ENCODE assay signal across 9 cellular contexts in genomic region chr16:85310868-85311585, GRCh38.
DNase-seq lines count a peak whose midpoint lies in the region; ATAC-seq, FAIRE-seq and TF ChIP-seq lines count a peak whose summit lies in the region.
"Had no signal": no experiment of that assay in that cellular context is flagged by ENCODE, and none has a peak within 500 bp of the region (broad histone marks: within the 10 kb centered on the region; RNA-seq: fewer than 3 reads in every experiment).

No MANE protein-coding gene starts in this region.

- H3K36me3 ChIP-seq in H1 (ENCODE audit: control insufficient read depth in 2 of 4, insufficient read depth in 4 of 4, low read length in 3 of 4) = no peaks in the 10 kb centered on the region
- H3K36me3 ChIP-seq in suprapubic skin = no peaks in the 10 kb centered on the region

- peaks cover 3% of the 10 kb centered on the region for H3K79me1 ChIP-seq in H1 (ENCODE audit: low read depth, low read length)

- H3K9ac ChIP-seq in H1 (replicated peaks in 1 of 4; ENCODE audit: extremely low read depth in 1 of 4, low read depth in 3 of 4, low read length in 3 of 4) = no peak overlapping the region

- H3K27me3 ChIP-seq in H1 (replicated peaks in 1 of 4; ENCODE audit: control insufficient read depth in 3 of 4, extremely low read depth in 1 of 4, insufficient read depth in 3 of 4, low read length in 3 of 4) (0 out of 7 replicates have a peak, but pooled peaks cover 0 to 4% (median 0%) of the 10 kb centered on the region in 4 experiments), suprapubic skin (no peaks in the 10 kb centered on the region)

- H3K14ac ChIP-seq in H1 (ENCODE audit: insufficient read length) = no peak overlapping the region

- H4K20me1 ChIP-seq in H1 (replicated peaks in 1 of 2; ENCODE audit: control insufficient read depth in 1 of 2, insufficient read depth in 2 of 2, low read length in 2 of 2) = peaks cover 0 to 1% of the 10 kb centered on the region in 2 experiments

- TF ChIP-seq POLR2A in H1 (IDR thresholded peaks at IDR 0.05; ENCODE audit: control extremely low read depth in 1 of 2, low read depth in 2 of 2, low read length in 2 of 2) (no peak), suprapubic skin (IDR thresholded peaks at IDR 0.05) (no peak)

- CTCF ChIA-PET in activated CD8-positive, alpha-beta T cell treated with anti-CD3 and anti-CD28 coated beads, Interleukin-2, amount 10 ng/mL, durations not matched to agents 7 days and 5 days (lab: Charles Lee) = interaction anchor here (4.8 kb wide), 1 partner anchor 13 kb away, joined by 31 read pairs; no protein-coding TSS in a partner anchor
- CTCF ChIA-PET in H1 (lab: Charles Lee; ENCODE audit: partially characterized antibody) = interaction anchor here (0.9 to 10.6 kb wide), 6 partner anchors 10 to 196 kb away, joined by 3 to 69 read pairs (median 4); no protein-coding TSS in a partner anchor

- TF ChIP-seq CTCF in H1 (IDR thresholded peaks at IDR 0.05; ENCODE audit: control extremely low read depth in 1 of 3, insufficient read depth in 1 of 3, low read depth in 1 of 3, low read length in 3 of 3) (no peak), suprapubic skin (IDR thresholded peaks at IDR 0.05) (no peak)

- FAIRE-seq in H1 (lab: Jason Lieb, UNC) = no peak

- intact Hi-C loops in posterior vena cava (cut with DNase I) = no loop called here

- no peaks in the 10 kb centered on the region for H3K36me3 Mint-ChIP-seq in activated CD8-positive, alpha-beta T cell treated with anti-CD3 and anti-CD28 coated beads, Interleukin-2, amount 10 ng/mL, durations not matched to agents 7 days and 5 days (ENCODE audit: low read depth)

- H4K5ac ChIP-seq in H1 (ENCODE audit: insufficient read length, low read depth, low read length) = no peak overlapping the region

- H4K91ac ChIP-seq in H1 (replicated peaks; ENCODE audit: insufficient read length, low read length) = peak overlapping the region; percentile 97

- H3K79me2 ChIP-seq in H1 (ENCODE audit: control insufficient read depth in 1 of 2, insufficient read depth in 2 of 2, low read length in 2 of 2) = no peaks in the 10 kb centered on the region

- no peaks in the 10 kb centered on the region for H3K9me3 Mint-ChIP-seq in activated CD8-positive, alpha-beta T cell treated with anti-CD3 and anti-CD28 coated beads, Interleukin-2, amount 10 ng/mL, durations not matched to agents 7 days and 5 days (ENCODE audit: insufficient read depth)

- peak overlapping the region in 2 of 4 experiments; percentile 14 to 41; a peak in 2 of 8 replicates for H3K4me3 ChIP-seq in H1 (ENCODE audit: extremely low read depth in 1 of 4, insufficient read depth in 2 of 4, low read depth in 3 of 4, low read length in 4 of 4)
- no peak overlapping the region for H3K4me3 ChIP-seq in suprapubic skin

- H3K18ac ChIP-seq in H1 (ENCODE audit: extremely low read depth, low read length) = peak overlapping the region; percentile 93

- 29% methylated on average over 22 of the region's 27 CpGs; no CpG with 5 or more reads in 1 of the 2 experiments for WGBS in H1 (ENCODE audit: extremely low coverage in 1 of 2, insufficient coverage in 1 of 2, insufficient read length in 1 of 2, insufficient replicate concordance in 2 of 2, low coverage in 1 of 2, low lambda C conversion rate in 2 of 2, missing lambda C conversion rate in 1 of 2), 2 experiments
- WGBS in suprapubic skin = 54% methylated on average over 7 of the region's 27 CpGs

- no peak overlapping the region for H3K23ac ChIP-seq in H1 (ENCODE audit: insufficient read length)

- H3K56ac ChIP-seq in H1 (replicated peaks; ENCODE audit: insufficient read length, low read depth, low read length) = peak overlapping the region; percentile 62

- peak; percentile 77 for ATAC-seq in activated CD8-positive, alpha-beta T cell treated with anti-CD3 and anti-CD28 coated beads, Interleukin-2, amount 10 ng/mL, durations not matched to agents 7 days and 5 days
- ATAC-seq in HG03457 (IDR thresholded peaks at IDR 0.05; ENCODE audit: unreplicated experiment) = no peak

- H2BK20ac ChIP-seq in H1 (ENCODE audit: low read length) = peak overlapping the region; percentile 90; the same call in 1 of the 2 replicates

- peak overlapping the region; percentile 39 to 72 for H3K4me2 ChIP-seq in H1 (ENCODE audit: insufficient read depth in 1 of 2, low read depth in 2 of 2, low read length in 2 of 2)

- no peak overlapping the region for H2AFZ ChIP-seq in H1 (ENCODE audit: low read length)

- H3K4me3 Mint-ChIP-seq in activated CD8-positive, alpha-beta T cell treated with anti-CD3 and anti-CD28 coated beads, Interleukin-2, amount 10 ng/mL, durations not matched to agents 7 days and 5 days = peak overlapping the region; percentile 53

- peak; percentile 15 for DNase-seq in DMS53 (lab: John Stamatoyannopoulos, UW)
- no peak for DNase-seq in DMS53 treated with DMSO at 0.1 percent for 48 hours (lab: John Stamatoyannopoulos, UW; ENCODE audit: unreplicated experiment)
- peak; percentile 75 for DNase-seq in activated CD8-positive, alpha-beta T cell treated with anti-CD3 and anti-CD28 coated beads, Interleukin-2, amount 10 ng/mL, durations not matched to agents 7 days and 5 days
- no peak for DNase-seq in H1 (ENCODE audit: low read depth in 1 of 2, low spot score in 2 of 2)
- peak; percentile 28 for DNase-seq in stimulated activated CD4-positive, alpha-beta T cell treated with anti-CD3 and anti-CD28 coated beads, Interleukin-4, amount 100 ng/mL, for 1 hour
- no peak for DNase-seq in posterior vena cava (ENCODE audit: low spot score)
- DNase-seq in suprapubic skin (ENCODE audit: low spot score in 2 of 2) = no peak

- H3K4me1 ChIP-seq in H1 (replicated peaks in 1 of 4; ENCODE audit: control insufficient read depth in 3 of 4, insufficient read depth in 4 of 4, low read length in 3 of 4) (peaks cover 7 to 51% (median 39%) of the 10 kb centered on the region in 4 experiments), suprapubic skin (peaks cover 80% of the 10 kb centered on the region)

- peak overlapping the region; percentile 99; the same call in 1 of the 2 replicates for H2AK5ac ChIP-seq in H1 (ENCODE audit: low read depth, low read length)

- peak overlapping the region; percentile 93 for H2BK120ac ChIP-seq in H1 (replicated peaks; ENCODE audit: low read depth, low read length)

- H3K27ac ChIP-seq in H1 (ENCODE audit: low read depth, low read length) = no peak overlapping the region
- no peak overlapping the region for H3K27ac ChIP-seq in suprapubic skin
- H3K27ac ChIP-seq: 22Rv1 had no signal

- peak overlapping the region; percentile 97; the same call in 1 of the 2 replicates for H2BK12ac ChIP-seq in H1 (ENCODE audit: low read depth, low read length)

- H2BK15ac ChIP-seq in H1 (ENCODE audit: low read length) = peak overlapping the region; percentile 61; the same call in 1 of the 2 replicates

- 0 out of 2 replicates have a peak, but pooled peaks cover 2% of the 10 kb centered on the region for H3K23me2 ChIP-seq in H1 (ENCODE audit: low read depth, low read length)

- POLR2A ChIA-PET in activated CD8-positive, alpha-beta T cell treated with anti-CD3 and anti-CD28 coated beads, Interleukin-2, amount 10 ng/mL, durations not matched to agents 7 days and 5 days (lab: Charles Lee) = no interaction called here
- POLR2A ChIA-PET in H1 (lab: Charles Lee; ENCODE audit: partially characterized antibody) = interaction anchor here (0.7 to 1.2 kb wide), 3 partner anchors 14 to 177 kb away, joined by 3 read pairs; no protein-coding TSS in a partner anchor

- peak overlapping the region; percentile 88 for H3K4ac ChIP-seq in H1 (replicated peaks; ENCODE audit: insufficient read length, low read depth, low read length)

- H3K9me3 ChIP-seq in H1 (ENCODE audit: insufficient read depth in 2 of 2, low read depth in 1 of 2, low read length in 1 of 2) (no peaks in the 10 kb centered on the region; a peak in 1 of 4 replicates), suprapubic skin (no peaks in the 10 kb centered on the region)

- peak overlapping the region; percentile 71 for H4K8ac ChIP-seq in H1 (ENCODE audit: extremely low read depth, insufficient read depth, low read length)

- no peaks in the 10 kb centered on the region for H3K27me3 Mint-ChIP-seq in activated CD8-positive, alpha-beta T cell treated with anti-CD3 and anti-CD28 coated beads, Interleukin-2, amount 10 ng/mL, durations not matched to agents 7 days and 5 days (ENCODE audit: low read depth)

- no peak for TF ChIP-seq EP300 in H1 (IDR thresholded peaks at IDR 0.05; ENCODE audit: borderline replicate concordance in 1 of 2, low read depth in 2 of 2, low read length in 2 of 2)
- no peak for TF ChIP-seq EP300 in suprapubic skin (IDR thresholded peaks at IDR 0.05)

- peak overlapping the region; percentile 97; the same call in 1 of the 2 replicates for H2BK5ac ChIP-seq in H1 (ENCODE audit: low read depth, low read length)

- H3K4me1 Mint-ChIP-seq in activated CD8-positive, alpha-beta T cell treated with anti-CD3 and anti-CD28 coated beads, Interleukin-2, amount 10 ng/mL, durations not matched to agents 7 days and 5 days (ENCODE audit: low read depth) = peaks cover 57% of the 10 kb centered on the region

- no peak for TF ChIP-seq RAD21 in H1 (IDR thresholded peaks at IDR 0.05 in 1 of 2, conservative IDR thresholded peaks at IDR 0.05 in 1 of 2; ENCODE audit: low read depth in 2 of 2, low read length in 2 of 2)

- H3K27ac Mint-ChIP-seq in activated CD8-positive, alpha-beta T cell treated with anti-CD3 and anti-CD28 coated beads, Interleukin-2, amount 10 ng/mL, durations not matched to agents 7 days and 5 days = peak overlapping the region; percentile 76

TF ChIP-seq in H1, 55 proteins besides CTCF, POLR2A, EP300 and RAD21:
- TF ChIP-seq ATF2 (IDR thresholded peaks at IDR 0.05; ENCODE audit: low read length) (no peak), MAX (IDR thresholded peaks at IDR 0.05) (peak; percentile 40; the same call in 1 of the 2 replicates), FOSL1 (IDR thresholded peaks at IDR 0.05; ENCODE audit: insufficient read depth, low read depth, low read length) (no peak), GTF2F1 (IDR thresholded peaks at IDR 0.05; ENCODE audit: borderline replicate concordance, low read depth, low read length) (no peak), RNF2 (IDR thresholded peaks at IDR 0.05; ENCODE audit: borderline replicate concordance, low read depth, low read length, missing control alignments, poor library complexity, severe bottlenecking) (no peak)

Comparison
In these comparisons a context has a peak if more than half of its experiments do, and no peak if none do; other contexts are left out.
1. DNase-seq: peak in DMS53 (single experiment), activated CD8-positive, alpha-beta T cell treated with anti-CD3 and anti-CD28 coated beads, Interleukin-2, amount 10 ng/mL, durations not matched to agents 7 days and 5 days (single experiment) and stimulated activated CD4-positive, alpha-beta T cell treated with anti-CD3 and anti-CD28 coated beads, Interleukin-4, amount 100 ng/mL, for 1 hour (single experiment); none in DMS53 treated with DMSO at 0.1 percent for 48 hours (single experiment), H1 (0 of 2), posterior vena cava (single experiment) and suprapubic skin (0 of 2).